In the genomic region with DNA sequence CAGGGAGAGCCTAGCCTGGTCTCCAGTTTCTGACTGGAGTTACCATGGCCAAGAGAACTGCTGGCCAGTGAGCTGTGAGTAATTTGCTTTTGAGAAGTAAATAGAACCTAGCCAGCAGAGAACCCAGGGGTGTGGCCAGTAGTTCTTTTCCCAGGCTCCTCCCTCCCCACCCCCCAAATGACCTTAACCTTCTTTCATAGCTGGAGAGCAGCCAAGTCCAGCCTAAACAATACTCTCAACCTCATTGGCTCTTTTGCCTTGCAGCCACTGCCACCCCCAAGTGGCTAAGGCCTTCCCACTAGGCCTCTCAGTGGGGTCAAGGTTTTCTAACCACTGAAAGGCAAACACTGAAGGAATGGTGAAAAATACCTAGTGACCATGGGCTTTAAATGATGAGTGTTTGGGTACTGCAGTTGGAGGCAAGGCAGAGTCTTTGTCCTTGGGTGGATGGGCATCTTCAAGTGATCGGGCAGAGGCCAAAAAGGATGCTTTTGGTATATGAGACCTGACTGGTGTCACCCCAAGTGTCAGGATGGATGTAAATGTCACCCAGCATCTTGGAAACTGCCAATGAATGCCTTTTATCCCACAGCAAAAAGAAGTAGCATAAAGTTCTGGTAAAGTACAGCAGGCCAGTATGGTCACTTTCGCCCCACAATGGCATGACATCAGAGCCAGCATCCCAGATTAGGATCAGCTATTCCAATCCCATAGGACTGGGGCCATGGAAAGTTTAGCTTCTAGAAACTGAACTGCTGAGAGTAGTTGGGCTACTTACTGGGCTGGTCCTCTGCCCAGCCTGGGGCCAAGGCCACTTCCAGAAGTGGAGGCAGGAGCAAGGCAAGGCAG, we compare ENCODE assay signal across 7 cellular contexts. TPM values are rescaled to one million over a fixed set of nuclear protein-coding genes. Genes with fewer than 3 reads are reported as not detected.
DNase-seq lines count a peak whose midpoint lies in the region; ATAC-seq and TF ChIP-seq lines count a peak whose summit lies in the region.

No MANE protein-coding gene starts in this region.

- peaks cover 78% of the 10 kb centered on the region for H3K4me1 Mint-ChIP-seq in HFFc6 (ENCODE audit: low read depth)
- H3K4me1 Mint-ChIP-seq in endodermal cell = peaks cover 53% of the 10 kb centered on the region

- ATAC-seq in HG02852 (IDR thresholded peaks at IDR 0.05; ENCODE audit: unreplicated experiment) = no peak
- ATAC-seq in GM18909 (IDR thresholded peaks at IDR 0.05; ENCODE audit: poor library complexity, unreplicated experiment) = no peak
- ATAC-seq in GM19351 (IDR thresholded peaks at IDR 0.05; ENCODE audit: unreplicated experiment) = no peak

- no peaks in the 10 kb centered on the region for H3K9me3 Mint-ChIP-seq in HFFc6
- no peaks in the 10 kb centered on the region for H3K9me3 Mint-ChIP-seq in endodermal cell

- H3K9me3 ChIP-seq in NT2/D1 (ENCODE audit: insufficient read depth, low read length) (no peaks in the 10 kb centered on the region), endodermal cell (ENCODE audit: control insufficient read depth, low read length) (no peaks in the 10 kb centered on the region)

- H3K27ac Mint-ChIP-seq in HFFc6 (peak overlapping the region; percentile 100), endodermal cell (peak overlapping the region; percentile 49)

- WGBS in endodermal cell (ENCODE audit: insufficient coverage in 1 of 2, insufficient read length in 1 of 2), 2 experiments = 89 to 98% methylated on average over 2 of the region's 2 CpGs

- H3K4me1 ChIP-seq in NT2/D1 (ENCODE audit: insufficient read depth, insufficient read length) (peaks cover 19% of the 10 kb centered on the region), endodermal cell (ENCODE audit: control insufficient read depth, insufficient read depth, low read length) (peaks cover 24% of the 10 kb centered on the region)

- H3K9ac ChIP-seq in NT2/D1 (ENCODE audit: insufficient read length, low read depth) = no peak overlapping the region
- H3K9ac ChIP-seq in endodermal cell (ENCODE audit: extremely low read depth, low read length, poor library complexity, severe bottlenecking) = no peak overlapping the region

- TF ChIP-seq CTCF in HFFc6 (IDR thresholded peaks at IDR 0.05) = no peak
- no peak for TF ChIP-seq CTCF in endodermal cell (conservative IDR thresholded peaks at IDR 0.05)

- H3K27me3 ChIP-seq in NT2/D1 (ENCODE audit: insufficient read depth, insufficient read length) (no peaks in the 10 kb centered on the region), endodermal cell (ENCODE audit: control insufficient read depth, insufficient read depth, low read length, poor library complexity, severe bottlenecking) (no peaks in the 10 kb centered on the region)

- H3K4me3 Mint-ChIP-seq in HFFc6 = peak overlapping the region; percentile 20; the same call in 1 of the 2 replicates
- no peak overlapping the region for H3K4me3 Mint-ChIP-seq in endodermal cell

- peaks cover 13% of the 10 kb centered on the region for H3K27me3 Mint-ChIP-seq in HFFc6 (ENCODE audit: insufficient read depth)
- H3K27me3 Mint-ChIP-seq in endodermal cell (ENCODE audit: insufficient read depth) = no peaks in the 10 kb centered on the region

- peaks cover 43% of the 10 kb centered on the region for H3K36me3 Mint-ChIP-seq in HFFc6 (ENCODE audit: low read depth)
- H3K36me3 Mint-ChIP-seq in endodermal cell (ENCODE audit: low read depth) = peaks cover 30% of the 10 kb centered on the region

- DNase-seq in HFFc6 (peak; percentile 33), NT2/D1 (ENCODE audit: low read depth, low spot score) (peak; percentile 75), endodermal cell (peak; percentile 65), myocyte (ENCODE audit: low read depth) (peak; percentile 45)

- H3K27ac ChIP-seq in endodermal cell (ENCODE audit: low read depth, low read length) = peak overlapping the region; percentile 6

- H3K36me3 ChIP-seq in NT2/D1 (ENCODE audit: insufficient read depth, insufficient read length, low read length) = peaks cover 41% of the 10 kb centered on the region
- H3K36me3 ChIP-seq in endodermal cell (ENCODE audit: control insufficient read depth, insufficient read depth, low read length) = peaks cover 44% of the 10 kb centered on the region

- H3K4me3 ChIP-seq in NT2/D1 (ENCODE audit: insufficient read length, low read depth) (no peak overlapping the region), endodermal cell (ENCODE audit: low read length) (no peak overlapping the region)

RNA-seq across cellular contexts. Expression of gene PIGV, which starts 3.5 kb away (rescaled TPM):
- 10 to 100 TPM; 11.5 to 16.4 (median 13.6) TPM for total RNA-seq in HFFc6 (2021; fragmentation: NEBNext Ultra II Directional; extraction: Animal tissue kit (Norgen Biotek cat#: 25700))
- total RNA-seq in endodermal cell = 10 to 100 TPM; 12.7 to 14.6 TPM
- polyA plus RNA-seq in endodermal cell (2013, experiment 1 of 2) = 13.3 TPM
- polyA plus RNA-seq in endodermal cell (2013, experiment 2 of 2) = 12.6 TPM
- total RNA-seq in myocyte = 18.0 and 18.6 TPM in 2 replicates
- polyA plus RNA-seq in myocyte (2012) = 17.4 TPM

RNA-seq across cellular contexts. Expression of gene ZDHHC18, which starts 42.2 kb away (rescaled TPM):
- 10 to 100 TPM; 19.2 to 31.6 (median 23.8) TPM for total RNA-seq in HFFc6 (2021; fragmentation: NEBNext Ultra II Directional; extraction: Animal tissue kit (Norgen Biotek cat#: 25700))
- 10 to 100 TPM; 39.7 to 42.4 TPM for total RNA-seq in endodermal cell
- polyA plus RNA-seq in endodermal cell (2013, experiment 1 of 2) = 37.1 TPM
- polyA plus RNA-seq in endodermal cell (2013, experiment 2 of 2) = 34.3 TPM
- 11.8 and 11.9 TPM in 2 replicates for total RNA-seq in myocyte
- polyA plus RNA-seq in myocyte (2012) = 12.2 TPM
